ENCODE assay signal across 37 cellular contexts in genomic region chr20:46657137-46657536, GRCh38. TPM values are rescaled to one million over a fixed set of nuclear protein-coding genes. Genes with fewer than 3 reads are reported as not detected.
"Had no signal": no experiment of that assay in that cellular context is flagged by ENCODE, and none has a peak within 500 bp of the region (broad histone marks: within the 10 kb centered on the region; RNA-seq: fewer than 3 reads in every experiment).

No MANE protein-coding gene starts in this region.

- DNase-seq: Karpas-422, Kasumi-1, KG1, MG63, MM.1S, MV-4-11, NCI-H1048, NCI-H1092, NCI-H1105, NCI-H1105 treated with DMSO at 0.1 percent for 48 hours, NCI-H1417, NCI-H1417 treated with DMSO at 0.1 percent for 48 hours, NCI-H1436, NCI-H1436 treated with DMSO at 0.1 percent for 48 hours, NCI-H146, NCI-H1694, NCI-H1694 treated with DMSO at 0.1 percent for 48 hours, NCI-H187, NCI-H187 treated with DMSO at 0.1 percent for 48 hours, NCI-H1930, NCI-H2029, NCI-H2029 treated with DMSO at 0.1 percent for 48 hours, NCI-H2081, NCI-H2081 treated with DMSO at 0.1 percent for 48 hours, NCI-H2107, NCI-H2171, NCI-H2171 treated with DMSO at 0.1 percent for 48 hours, NCI-H2227 treated with DMSO at 0.1 percent for 48 hours, NCI-H226, NCI-H345, NCI-H446, NCI-H446 treated with DMSO at 0.1 percent for 48 hours, NCI-H510A had no signal

- H3K4me3 ChIP-seq: MG63 had no signal

- H3K36me3 ChIP-seq: MG63 had no signal

- H3K27ac ChIP-seq: KMS-11 had no signal

- H3K9me3 ChIP-seq: MG63 had no signal

- H3K9ac ChIP-seq: KMS-11 had no signal

- H3K4me2 ChIP-seq: KMS-11 had no signal

- H3K27me3 ChIP-seq: MG63 had no signal

RNA-seq across cellular contexts. Expression of gene SLC13A3, which starts 5.9 kb away (rescaled TPM):
- total RNA-seq: M059J, MCF 10A, NCI-H460 had no signal

RNA-seq across cellular contexts. Expression of gene SLC2A10, which starts 52.3 kb away (rescaled TPM):
- total RNA-seq: MCF 10A had no signal
